ENCODE assay signal across 13 cellular contexts in the genomic region with DNA sequence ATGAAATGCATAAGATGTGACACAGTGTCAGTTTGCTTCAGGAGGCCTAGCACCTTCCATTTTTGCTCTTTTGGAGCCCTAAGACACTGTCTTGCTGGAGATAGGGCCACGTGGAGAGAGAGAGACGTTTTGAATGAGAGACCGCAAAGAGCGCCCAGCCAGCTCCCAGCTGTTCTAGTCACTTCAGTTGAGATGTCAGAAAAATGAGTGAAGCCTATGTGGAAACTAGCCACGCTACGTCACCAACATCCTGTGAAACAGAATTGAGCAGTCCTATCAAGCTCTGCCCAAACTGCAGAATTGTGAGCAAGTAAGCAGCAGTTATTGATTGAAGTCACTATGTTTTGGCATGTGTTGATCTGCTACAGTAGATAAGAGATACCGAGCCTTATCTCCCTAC. TPM values are rescaled to one million over a fixed set of nuclear protein-coding genes. Genes with fewer than 3 reads are reported as not detected.
DNase-seq lines count a peak whose midpoint lies in the region; ATAC-seq lines count a peak whose summit lies in the region.
"Had no signal": no experiment of that assay in that cellular context is flagged by ENCODE, and none has a peak within 500 bp of the region (broad histone marks: within the 10 kb centered on the region; RNA-seq: fewer than 3 reads in every experiment).

No MANE protein-coding gene starts in this region.

- no peak overlapping the region for H2AK5ac ChIP-seq in neuronal stem cell (ENCODE audit: low read depth, low read length)

- no peak overlapping the region for H2BK5ac ChIP-seq in neuronal stem cell (ENCODE audit: low read length)

- intact Hi-C loops in right cardiac atrium (cut with DNase I) = no loop called here

- no peaks in the 10 kb centered on the region for H3K9me3 Mint-ChIP-seq in T-helper 1 cell treated with Interleukin-12 subunit alpha and Interleukin-12 subunit beta and Interleukin-4 antibody, amounts not matched to agents 30 μg/mL and 1 μg/mL, for 36 hours
- no peaks in the 10 kb centered on the region for H3K9me3 Mint-ChIP-seq in activated naive CD8-positive, alpha-beta T cell treated with anti-CD3 and anti-CD28 coated beads, Interleukin-2, amount 10 ng/mL, durations not matched to agents 7 days and 5 days
- H3K9me3 Mint-ChIP-seq in stimulated activated effector memory CD8-positive, alpha-beta T cell treated with anti-CD3 and anti-CD28 coated beads, Interleukin-12 subunit alpha, Interleukin-12 subunit beta, amount 100 ng/mL, for 72 hours = no peaks in the 10 kb centered on the region
- H3K9me3 Mint-ChIP-seq: stimulated activated naive B cell treated with anti-CD40 and anti-IgM and Interleukin-4, amounts not matched to agents 10 μg/mL and 1 μg/mL and 100 μg/mL, for 72 hours had no signal

- 58% methylated on average over 7 of the region's 7 CpGs for WGBS in right cardiac atrium
- no CpG with 5 or more reads among the region's 7 CpGs for WGBS in neuronal stem cell (ENCODE audit: extremely low coverage in 2 of 2, insufficient read length in 2 of 2, insufficient replicate concordance in 1 of 2), 2 donors

- peak overlapping the region; percentile 51 for H3K27ac Mint-ChIP-seq in T-helper 1 cell treated with Interleukin-12 subunit alpha and Interleukin-12 subunit beta and Interleukin-4 antibody, amounts not matched to agents 30 μg/mL and 1 μg/mL, for 36 hours
- H3K27ac Mint-ChIP-seq in activated naive CD8-positive, alpha-beta T cell treated with anti-CD3 and anti-CD28 coated beads, Interleukin-2, amount 10 ng/mL, durations not matched to agents 7 days and 5 days = peak overlapping the region; percentile 83
- H3K27ac Mint-ChIP-seq in stimulated activated effector memory CD8-positive, alpha-beta T cell treated with anti-CD3 and anti-CD28 coated beads, Interleukin-12 subunit alpha, Interleukin-12 subunit beta, amount 100 ng/mL, for 72 hours = no peak overlapping the region
- H3K27ac Mint-ChIP-seq: stimulated activated naive B cell treated with anti-CD40 and anti-IgM and Interleukin-4, amounts not matched to agents 10 μg/mL and 1 μg/mL and 100 μg/mL, for 72 hours had no signal

- H3K18ac ChIP-seq in neuronal stem cell (ENCODE audit: low read length) = no peak overlapping the region

- peak; percentile 83 for ATAC-seq in activated naive CD8-positive, alpha-beta T cell treated with anti-CD3 and anti-CD28 coated beads, Interleukin-2, amount 10 ng/mL, durations not matched to agents 7 days and 5 days (ENCODE audit: low read depth)
- ATAC-seq in stimulated activated effector memory CD8-positive, alpha-beta T cell treated with anti-CD3 and anti-CD28 coated beads, Interleukin-12 subunit alpha, Interleukin-12 subunit beta, amount 100 ng/mL, for 72 hours = peak; percentile 75
- ATAC-seq in right cardiac atrium = no peak
- ATAC-seq: stimulated activated naive B cell treated with anti-CD40 and anti-IgM and Interleukin-4, amounts not matched to agents 10 μg/mL and 1 μg/mL and 100 μg/mL, for 72 hours had no signal

- no peak overlapping the region for H4K91ac ChIP-seq in neuronal stem cell (ENCODE audit: low read depth, low read length, poor library complexity)

- H3K4me3 ChIP-seq in right cardiac atrium (ENCODE audit: low read length) (no peak overlapping the region), neuronal stem cell (ENCODE audit: low read length in 2 of 2) (no peak overlapping the region)

- no peaks in the 10 kb centered on the region for H3K36me3 ChIP-seq in neuronal stem cell (replicated peaks in 1 of 2; ENCODE audit: control insufficient read depth in 2 of 2, insufficient read depth in 2 of 2, low read length in 2 of 2)
- H3K36me3 ChIP-seq: brain microvascular endothelial cell had no signal

- H2BK12ac ChIP-seq in neuronal stem cell (ENCODE audit: low read length) = no peak overlapping the region

- H3K27ac ChIP-seq in right cardiac atrium (ENCODE audit: low read length) = no peak overlapping the region
- H3K27ac ChIP-seq in neuronal stem cell (replicated peaks; ENCODE audit: low read length) = no peak overlapping the region
- H3K27ac ChIP-seq: brain microvascular endothelial cell had no signal

- no peak overlapping the region for H3K4me3 Mint-ChIP-seq in T-helper 1 cell treated with Interleukin-12 subunit alpha and Interleukin-12 subunit beta and Interleukin-4 antibody, amounts not matched to agents 30 μg/mL and 1 μg/mL, for 36 hours
- H3K4me3 Mint-ChIP-seq in activated naive CD8-positive, alpha-beta T cell treated with anti-CD3 and anti-CD28 coated beads, Interleukin-2, amount 10 ng/mL, durations not matched to agents 7 days and 5 days = peak overlapping the region; percentile 47
- no peak overlapping the region for H3K4me3 Mint-ChIP-seq in stimulated activated effector memory CD8-positive, alpha-beta T cell treated with anti-CD3 and anti-CD28 coated beads, Interleukin-12 subunit alpha, Interleukin-12 subunit beta, amount 100 ng/mL, for 72 hours
- H3K4me3 Mint-ChIP-seq: stimulated activated naive B cell treated with anti-CD40 and anti-IgM and Interleukin-4, amounts not matched to agents 10 μg/mL and 1 μg/mL and 100 μg/mL, for 72 hours had no signal

- H3K27me3 ChIP-seq in right cardiac atrium (ENCODE audit: control insufficient read depth, insufficient read depth) (no peaks in the 10 kb centered on the region), neuronal stem cell (ENCODE audit: control insufficient read depth in 3 of 3, insufficient read depth in 3 of 3, low read depth in 1 of 3, low read length in 3 of 3) (no peaks in the 10 kb centered on the region)
- H3K27me3 ChIP-seq: brain microvascular endothelial cell had no signal

- H3K79me1 ChIP-seq in neuronal stem cell (ENCODE audit: low read depth, low read length) = no peaks in the 10 kb centered on the region

- no peak overlapping the region for H2BK120ac ChIP-seq in neuronal stem cell (ENCODE audit: low read depth, low read length)

- H3K4ac ChIP-seq in neuronal stem cell (ENCODE audit: low read length) = no peak overlapping the region

- H3K4me2 ChIP-seq in neuronal stem cell (ENCODE audit: insufficient read depth, low read length, poor library complexity, severe bottlenecking) = no peak overlapping the region

- H3K9me3 ChIP-seq in right cardiac atrium (ENCODE audit: control insufficient read depth, low read length) = no peaks in the 10 kb centered on the region
- H3K9me3 ChIP-seq in neuronal stem cell (replicated peaks in 1 of 2; ENCODE audit: control insufficient read depth in 2 of 2, insufficient read depth in 1 of 2, low read depth in 1 of 2, low read length in 2 of 2) = no peaks in the 10 kb centered on the region

- no peak overlapping the region for H3K9ac ChIP-seq in neuronal stem cell (ENCODE audit: low read depth, low read length, poor library complexity)

- POLR2A ChIA-PET in activated naive CD8-positive, alpha-beta T cell treated with anti-CD3 and anti-CD28 coated beads, Interleukin-2, amount 10 ng/mL, durations not matched to agents 7 days and 5 days (lab: Charles Lee) = no interaction called here

- DNase-seq in activated naive CD4-positive, alpha-beta T cell treated with Interleukin-2 at 50 U/mL for 16 hours = peak; percentile 3
- DNase-seq in activated naive CD4-positive, alpha-beta T cell (lab: John Stamatoyannopoulos, UW) = no peak
- no peak for DNase-seq in activated naive CD8-positive, alpha-beta T cell treated with anti-CD3 and anti-CD28 coated beads, Interleukin-2, amount 10 ng/mL, durations not matched to agents 7 days and 5 days
- DNase-seq in stimulated activated effector memory CD8-positive, alpha-beta T cell treated with anti-CD3 and anti-CD28 coated beads, Interleukin-12 subunit alpha, Interleukin-12 subunit beta, amount 100 ng/mL, for 72 hours (ENCODE audit: low spot score in 2 of 2) = peak in 1 of 2 donors; percentile 53
- DNase-seq in right cardiac atrium (no peak), neuronal stem cell (ENCODE audit: low spot score) (no peak), DMS79 treated with DMSO at 0.1 percent for 48 hours (lab: John Stamatoyannopoulos, UW) (no peak)
- DNase-seq: brain microvascular endothelial cell; DMS79; effector CD4-positive, alpha-beta T cell; NCI-H1048; stimulated activated naive B cell treated with anti-CD40 and anti-IgM and Interleukin-4, amounts not matched to agents 10 μg/mL and 1 μg/mL and 100 μg/mL, for 72 hours had no signal

- H3K4me1 Mint-ChIP-seq in T-helper 1 cell treated with Interleukin-12 subunit alpha and Interleukin-12 subunit beta and Interleukin-4 antibody, amounts not matched to agents 30 μg/mL and 1 μg/mL, for 36 hours (ENCODE audit: low read depth) = peaks cover 32% of the 10 kb centered on the region
- H3K4me1 Mint-ChIP-seq in activated naive CD8-positive, alpha-beta T cell treated with anti-CD3 and anti-CD28 coated beads, Interleukin-2, amount 10 ng/mL, durations not matched to agents 7 days and 5 days = peaks cover 26% of the 10 kb centered on the region
- H3K4me1 Mint-ChIP-seq in stimulated activated effector memory CD8-positive, alpha-beta T cell treated with anti-CD3 and anti-CD28 coated beads, Interleukin-12 subunit alpha, Interleukin-12 subunit beta, amount 100 ng/mL, for 72 hours = peaks cover 35% of the 10 kb centered on the region

- H3K36me3 Mint-ChIP-seq in T-helper 1 cell treated with Interleukin-12 subunit alpha and Interleukin-12 subunit beta and Interleukin-4 antibody, amounts not matched to agents 30 μg/mL and 1 μg/mL, for 36 hours (ENCODE audit: low read depth) = peaks cover 8% of the 10 kb centered on the region
- H3K36me3 Mint-ChIP-seq in activated naive CD8-positive, alpha-beta T cell treated with anti-CD3 and anti-CD28 coated beads, Interleukin-2, amount 10 ng/mL, durations not matched to agents 7 days and 5 days = peaks cover 3% of the 10 kb centered on the region
- peaks cover 7% of the 10 kb centered on the region for H3K36me3 Mint-ChIP-seq in stimulated activated effector memory CD8-positive, alpha-beta T cell treated with anti-CD3 and anti-CD28 coated beads, Interleukin-12 subunit alpha, Interleukin-12 subunit beta, amount 100 ng/mL, for 72 hours

- no peak overlapping the region for H2BK15ac ChIP-seq in neuronal stem cell (ENCODE audit: low read length)

- no peaks in the 10 kb centered on the region for H3K27me3 Mint-ChIP-seq in T-helper 1 cell treated with Interleukin-12 subunit alpha and Interleukin-12 subunit beta and Interleukin-4 antibody, amounts not matched to agents 30 μg/mL and 1 μg/mL, for 36 hours (ENCODE audit: low read depth)
- H3K27me3 Mint-ChIP-seq in activated naive CD8-positive, alpha-beta T cell treated with anti-CD3 and anti-CD28 coated beads, Interleukin-2, amount 10 ng/mL, durations not matched to agents 7 days and 5 days = no peaks in the 10 kb centered on the region

- H3K23ac ChIP-seq in neuronal stem cell (ENCODE audit: low read depth, low read length, poor library complexity) = no peak overlapping the region

- no peaks in the 10 kb centered on the region for H3K4me1 ChIP-seq in right cardiac atrium (ENCODE audit: control insufficient read depth, insufficient read depth, low read length)
- H3K4me1 ChIP-seq in neuronal stem cell (ENCODE audit: control insufficient read depth in 2 of 2, insufficient read depth in 1 of 2, low read depth in 1 of 2, low read length in 2 of 2) = no peaks in the 10 kb centered on the region

- no peak overlapping the region for H4K8ac ChIP-seq in neuronal stem cell (ENCODE audit: low read depth, low read length)

- no peak overlapping the region for H2AFZ ChIP-seq in neuronal stem cell (ENCODE audit: low read length)

- H3K14ac ChIP-seq in neuronal stem cell (ENCODE audit: low read length) = no peak overlapping the region

RNA-seq across cellular contexts. Expression of a gene that starts 13.1 kb away (rescaled TPM):
- total RNA-seq in activated naive CD8-positive, alpha-beta T cell treated with anti-CD3 and anti-CD28 coated beads, Interleukin-2, amount 10 ng/mL, durations not matched to agents 7 days and 5 days = 1 to 10 TPM in 1 of 2 experiments, under 1 TPM in 1; 0.97 to 1.1 TPM
- total RNA-seq in right cardiac atrium = under 1 TPM in 3 of 4 donors, not detected in 1; 0.14 to 0.53 (median 0.49) TPM
- 0.02 TPM for polyA plus RNA-seq in right cardiac atrium
- not detected for polyA plus RNA-seq in neuronal stem cell (2013, experiment 1 of 2)
- polyA plus RNA-seq in neuronal stem cell (2013, experiment 2 of 2) = not detected

RNA-seq across cellular contexts. Expression of a gene that starts 48.3 kb away (rescaled TPM):
- 1 to 10 TPM; 1.8 to 2.7 TPM for total RNA-seq in activated naive CD8-positive, alpha-beta T cell treated with anti-CD3 and anti-CD28 coated beads, Interleukin-2, amount 10 ng/mL, durations not matched to agents 7 days and 5 days
- total RNA-seq in right cardiac atrium = 10 to 100 TPM in 2 of 4 donors, 1 to 10 TPM in 2; 5.9 to 10.2 (median 9.2) TPM
- 1.5 TPM for polyA plus RNA-seq in right cardiac atrium
- polyA plus RNA-seq in neuronal stem cell (2013, experiment 1 of 2) = not detected
- not detected for polyA plus RNA-seq in neuronal stem cell (2013, experiment 2 of 2)

Comparison
In these comparisons a context has a peak if more than half of its experiments do, and no peak if none do; other contexts are left out.
1. ATAC-seq: peak in activated naive CD8-positive, alpha-beta T cell treated with anti-CD3 and anti-CD28 coated beads, Interleukin-2, amount 10 ng/mL, durations not matched to agents 7 days and 5 days (single experiment) and stimulated activated effector memory CD8-positive, alpha-beta T cell treated with anti-CD3 and anti-CD28 coated beads, Interleukin-12 subunit alpha, Interleukin-12 subunit beta, amount 100 ng/mL, for 72 hours (single experiment); none in right cardiac atrium (0 of 2).